1 cellular context compared by ENCODE assay signal in the genomic region with DNA sequence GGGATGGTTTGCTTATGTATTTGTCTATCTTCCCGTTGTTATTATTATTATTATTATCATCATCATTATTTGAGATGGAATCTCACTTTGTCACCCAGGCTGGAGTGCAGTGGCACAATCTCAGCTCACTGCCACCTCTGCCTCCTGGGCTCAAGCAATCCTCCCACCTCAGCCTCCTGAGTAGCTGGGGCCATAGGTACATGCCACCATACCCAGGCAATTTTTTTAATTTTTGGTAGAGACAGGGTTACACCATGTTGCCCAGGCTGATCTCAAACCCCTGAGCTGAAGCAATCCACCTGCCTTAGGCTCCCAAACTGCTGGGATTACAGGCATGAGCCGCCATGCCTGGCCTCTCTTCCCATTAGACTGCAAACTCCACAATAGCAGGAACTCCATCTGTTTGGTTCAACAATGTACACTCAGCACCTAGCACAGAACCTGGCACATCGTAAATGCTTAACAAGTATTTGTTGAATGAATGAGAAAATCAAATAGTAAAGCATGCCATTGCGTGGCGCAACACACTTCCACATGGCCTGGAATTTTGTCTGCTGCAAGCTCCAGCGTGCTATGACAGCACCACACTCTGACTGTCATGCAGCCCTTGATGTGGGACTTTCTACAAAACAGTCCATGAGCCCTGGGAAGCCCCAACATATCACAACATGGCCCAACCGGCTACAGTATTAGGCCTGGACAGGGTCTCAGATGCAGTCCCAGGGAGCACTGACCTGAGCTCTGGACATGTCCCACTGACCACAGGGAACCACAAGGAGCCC.
TF ChIP-seq lines count a peak whose summit lies in the region.

No MANE protein-coding gene starts in this region.

TF ChIP-seq in HepG2, 621 proteins besides CTCF, POLR2A, EP300 and RAD21 (continued from another document and continues in another):
- TF ChIP-seq, protein P1, sequence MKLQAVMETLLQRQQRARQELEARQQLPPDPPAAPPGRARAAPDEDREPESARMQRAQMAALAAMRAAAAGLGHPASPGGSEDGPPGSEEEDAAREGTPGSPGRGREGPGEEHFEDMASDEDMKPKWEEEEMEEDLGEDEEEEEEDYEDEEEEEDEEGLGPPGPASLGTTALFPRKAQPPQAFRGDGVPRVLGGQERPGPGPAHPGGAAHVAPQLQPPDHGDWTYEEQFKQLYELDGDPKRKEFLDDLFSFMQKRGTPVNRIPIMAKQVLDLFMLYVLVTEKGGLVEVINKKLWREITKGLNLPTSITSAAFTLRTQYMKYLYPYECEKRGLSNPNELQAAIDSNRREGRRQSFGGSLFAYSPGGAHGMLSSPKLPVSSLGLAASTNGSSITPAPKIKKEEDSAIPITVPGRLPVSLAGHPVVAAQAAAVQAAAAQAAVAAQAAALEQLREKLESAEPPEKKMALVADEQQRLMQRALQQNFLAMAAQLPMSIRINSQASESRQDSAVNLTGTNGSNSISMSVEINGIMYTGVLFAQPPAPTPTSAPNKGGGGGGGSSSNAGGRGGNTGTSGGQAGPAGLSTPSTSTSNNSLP (IDR thresholded peaks at IDR 0.05; ENCODE audit: low read depth, low read length) = peak; percentile 87
- TF ChIP-seq MIER2 (CRISPR knock-in tag; IDR thresholded peaks at IDR 0.05) (peak; percentile 35; the same call in 1 of the 2 replicates), TOE1 (CRISPR knock-in tag; IDR thresholded peaks at IDR 0.05) (0 out of 2 replicates have a peak, but pooled peaks have one; percentile 61), ZNF331 (CRISPR knock-in tag; IDR thresholded peaks at IDR 0.05) (peak; percentile 32; the same call in 1 of the 2 replicates), ERF (CRISPR knock-in tag; IDR thresholded peaks at IDR 0.05) (peak; percentile 85; the same call in 1 of the 2 replicates), FOXA3 (CRISPR knock-in tag; IDR thresholded peaks at IDR 0.05) (peak; percentile 68), ZNF431 (CRISPR knock-in tag; IDR thresholded peaks at IDR 0.05; ENCODE audit: borderline replicate concordance, low read depth) (0 out of 2 replicates have a peak, but pooled peaks have one; percentile 60), MAZ (IDR thresholded peaks at IDR 0.05; ENCODE audit: borderline replicate concordance, low read depth, low read length) (no peak), MAZ (CRISPR knock-in tag; IDR thresholded peaks at IDR 0.05; ENCODE audit: low read depth) (0 out of 2 replicates have a peak, but pooled peaks have one; percentile 32), IRF2 (CRISPR knock-in tag; IDR thresholded peaks at IDR 0.05) (peak; percentile 59; the same call in 1 of the 2 replicates), DMAP1 (CRISPR knock-in tag; IDR thresholded peaks at IDR 0.05) (peak; percentile 60; the same call in 1 of the 2 replicates), PITX1 (CRISPR knock-in tag; IDR thresholded peaks at IDR 0.05) (peak; percentile 59; the same call in 1 of the 2 replicates), ZFYVE20 (CRISPR knock-in tag; IDR thresholded peaks at IDR 0.05; ENCODE audit: borderline replicate concordance, low read depth) (no peak), TEAD3 (CRISPR knock-in tag; optimal IDR thresholded peaks at IDR 0.05; ENCODE audit: borderline replicate concordance) (peak; percentile 96), FOXK1 (CRISPR knock-in tag; IDR thresholded peaks at IDR 0.05; ENCODE audit: borderline replicate concordance, low read depth) (peak; percentile 40; the same call in 1 of the 2 replicates), ZNF724P (CRISPR knock-in tag; IDR thresholded peaks at IDR 0.05; ENCODE audit: borderline replicate concordance) (no peak), ZFP1 (CRISPR knock-in tag; IDR thresholded peaks at IDR 0.05) (0 out of 2 replicates have a peak, but pooled peaks have one; percentile 30), YY1 (IDR thresholded peaks at IDR 0.05; ENCODE audit: insufficient read depth, insufficient replicate concordance, low read depth, low read length) (peak; percentile 12), CBFB (CRISPR knock-in tag; IDR thresholded peaks at IDR 0.05) (no peak), HES4 (CRISPR knock-in tag; IDR thresholded peaks at IDR 0.05; ENCODE audit: borderline replicate concordance) (no peak), SALL1 (CRISPR knock-in tag; IDR thresholded peaks at IDR 0.05) (peak; percentile 79), HMG20A (CRISPR knock-in tag; IDR thresholded peaks at IDR 0.05; ENCODE audit: borderline replicate concordance) (peak; percentile 64; the same call in 1 of the 2 replicates), FOSL2 (CRISPR knock-in tag; IDR thresholded peaks at IDR 0.05) (peak; percentile 80), ZBTB20 (CRISPR knock-in tag; IDR thresholded peaks at IDR 0.05; ENCODE audit: borderline replicate concordance, low read depth) (peak; percentile 71; the same call in 1 of the 2 replicates), ZNF3 (CRISPR knock-in tag; IDR thresholded peaks at IDR 0.05) (peak; percentile 98), RXRA (CRISPR knock-in tag; IDR thresholded peaks at IDR 0.05) (peak; percentile 23; the same call in 1 of the 2 replicates), KDM1A (CRISPR knock-in tag; IDR thresholded peaks at IDR 0.05) (peak; percentile 54; the same call in 1 of the 2 replicates), ZBTB7A (CRISPR knock-in tag; IDR thresholded peaks at IDR 0.05) (0 out of 2 replicates have a peak, but pooled peaks have one; percentile 17), MXD4 (CRISPR knock-in tag; IDR thresholded peaks at IDR 0.05) (peak; percentile 78), SOX5 (CRISPR knock-in tag; IDR thresholded peaks at IDR 0.05; ENCODE audit: borderline replicate concordance) (peak; percentile 76; the same call in 1 of the 2 replicates), PPARG (CRISPR knock-in tag; conservative IDR thresholded peaks at IDR 0.05) (peak; percentile 65; the same call in 1 of the 2 replicates)
- TF ChIP-seq, protein P2, sequence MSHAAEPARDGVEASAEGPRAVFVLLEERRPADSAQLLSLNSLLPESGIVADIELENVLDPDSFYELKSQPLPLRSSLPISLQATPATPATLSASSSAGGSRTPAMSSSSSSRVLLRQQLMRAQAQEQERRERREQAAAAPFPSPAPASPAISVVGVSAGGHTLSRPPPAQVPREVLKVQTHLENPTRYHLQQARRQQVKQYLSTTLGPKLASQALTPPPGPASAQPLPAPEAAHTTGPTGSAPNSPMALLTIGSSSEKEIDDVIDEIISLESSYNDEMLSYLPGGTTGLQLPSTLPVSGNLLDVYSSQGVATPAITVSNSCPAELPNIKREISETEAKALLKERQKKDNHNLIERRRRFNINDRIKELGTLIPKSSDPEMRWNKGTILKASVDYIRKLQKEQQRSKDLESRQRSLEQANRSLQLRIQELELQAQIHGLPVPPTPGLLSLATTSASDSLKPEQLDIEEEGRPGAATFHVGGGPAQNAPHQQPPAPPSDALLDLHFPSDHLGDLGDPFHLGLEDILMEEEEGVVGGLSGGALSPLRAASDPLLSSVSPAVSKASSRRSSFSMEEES (CRISPR knock-in tag; IDR thresholded peaks at IDR 0.05) = 0 out of 2 replicates have a peak, but pooled peaks have one; percentile 15
- TF ChIP-seq, protein P3, sequence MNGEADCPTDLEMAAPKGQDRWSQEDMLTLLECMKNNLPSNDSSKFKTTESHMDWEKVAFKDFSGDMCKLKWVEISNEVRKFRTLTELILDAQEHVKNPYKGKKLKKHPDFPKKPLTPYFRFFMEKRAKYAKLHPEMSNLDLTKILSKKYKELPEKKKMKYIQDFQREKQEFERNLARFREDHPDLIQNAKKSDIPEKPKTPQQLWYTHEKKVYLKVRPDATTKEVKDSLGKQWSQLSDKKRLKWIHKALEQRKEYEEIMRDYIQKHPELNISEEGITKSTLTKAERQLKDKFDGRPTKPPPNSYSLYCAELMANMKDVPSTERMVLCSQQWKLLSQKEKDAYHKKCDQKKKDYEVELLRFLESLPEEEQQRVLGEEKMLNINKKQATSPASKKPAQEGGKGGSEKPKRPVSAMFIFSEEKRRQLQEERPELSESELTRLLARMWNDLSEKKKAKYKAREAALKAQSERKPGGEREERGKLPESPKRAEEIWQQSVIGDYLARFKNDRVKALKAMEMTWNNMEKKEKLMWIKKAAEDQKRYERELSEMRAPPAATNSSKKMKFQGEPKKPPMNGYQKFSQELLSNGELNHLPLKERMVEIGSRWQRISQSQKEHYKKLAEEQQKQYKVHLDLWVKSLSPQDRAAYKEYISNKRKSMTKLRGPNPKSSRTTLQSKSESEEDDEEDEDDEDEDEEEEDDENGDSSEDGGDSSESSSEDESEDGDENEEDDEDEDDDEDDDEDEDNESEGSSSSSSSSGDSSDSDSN (CRISPR knock-in tag; IDR thresholded peaks at IDR 0.05) = 0 out of 2 replicates have a peak, but pooled peaks have one; percentile 19
- TF ChIP-seq, protein P4, sequence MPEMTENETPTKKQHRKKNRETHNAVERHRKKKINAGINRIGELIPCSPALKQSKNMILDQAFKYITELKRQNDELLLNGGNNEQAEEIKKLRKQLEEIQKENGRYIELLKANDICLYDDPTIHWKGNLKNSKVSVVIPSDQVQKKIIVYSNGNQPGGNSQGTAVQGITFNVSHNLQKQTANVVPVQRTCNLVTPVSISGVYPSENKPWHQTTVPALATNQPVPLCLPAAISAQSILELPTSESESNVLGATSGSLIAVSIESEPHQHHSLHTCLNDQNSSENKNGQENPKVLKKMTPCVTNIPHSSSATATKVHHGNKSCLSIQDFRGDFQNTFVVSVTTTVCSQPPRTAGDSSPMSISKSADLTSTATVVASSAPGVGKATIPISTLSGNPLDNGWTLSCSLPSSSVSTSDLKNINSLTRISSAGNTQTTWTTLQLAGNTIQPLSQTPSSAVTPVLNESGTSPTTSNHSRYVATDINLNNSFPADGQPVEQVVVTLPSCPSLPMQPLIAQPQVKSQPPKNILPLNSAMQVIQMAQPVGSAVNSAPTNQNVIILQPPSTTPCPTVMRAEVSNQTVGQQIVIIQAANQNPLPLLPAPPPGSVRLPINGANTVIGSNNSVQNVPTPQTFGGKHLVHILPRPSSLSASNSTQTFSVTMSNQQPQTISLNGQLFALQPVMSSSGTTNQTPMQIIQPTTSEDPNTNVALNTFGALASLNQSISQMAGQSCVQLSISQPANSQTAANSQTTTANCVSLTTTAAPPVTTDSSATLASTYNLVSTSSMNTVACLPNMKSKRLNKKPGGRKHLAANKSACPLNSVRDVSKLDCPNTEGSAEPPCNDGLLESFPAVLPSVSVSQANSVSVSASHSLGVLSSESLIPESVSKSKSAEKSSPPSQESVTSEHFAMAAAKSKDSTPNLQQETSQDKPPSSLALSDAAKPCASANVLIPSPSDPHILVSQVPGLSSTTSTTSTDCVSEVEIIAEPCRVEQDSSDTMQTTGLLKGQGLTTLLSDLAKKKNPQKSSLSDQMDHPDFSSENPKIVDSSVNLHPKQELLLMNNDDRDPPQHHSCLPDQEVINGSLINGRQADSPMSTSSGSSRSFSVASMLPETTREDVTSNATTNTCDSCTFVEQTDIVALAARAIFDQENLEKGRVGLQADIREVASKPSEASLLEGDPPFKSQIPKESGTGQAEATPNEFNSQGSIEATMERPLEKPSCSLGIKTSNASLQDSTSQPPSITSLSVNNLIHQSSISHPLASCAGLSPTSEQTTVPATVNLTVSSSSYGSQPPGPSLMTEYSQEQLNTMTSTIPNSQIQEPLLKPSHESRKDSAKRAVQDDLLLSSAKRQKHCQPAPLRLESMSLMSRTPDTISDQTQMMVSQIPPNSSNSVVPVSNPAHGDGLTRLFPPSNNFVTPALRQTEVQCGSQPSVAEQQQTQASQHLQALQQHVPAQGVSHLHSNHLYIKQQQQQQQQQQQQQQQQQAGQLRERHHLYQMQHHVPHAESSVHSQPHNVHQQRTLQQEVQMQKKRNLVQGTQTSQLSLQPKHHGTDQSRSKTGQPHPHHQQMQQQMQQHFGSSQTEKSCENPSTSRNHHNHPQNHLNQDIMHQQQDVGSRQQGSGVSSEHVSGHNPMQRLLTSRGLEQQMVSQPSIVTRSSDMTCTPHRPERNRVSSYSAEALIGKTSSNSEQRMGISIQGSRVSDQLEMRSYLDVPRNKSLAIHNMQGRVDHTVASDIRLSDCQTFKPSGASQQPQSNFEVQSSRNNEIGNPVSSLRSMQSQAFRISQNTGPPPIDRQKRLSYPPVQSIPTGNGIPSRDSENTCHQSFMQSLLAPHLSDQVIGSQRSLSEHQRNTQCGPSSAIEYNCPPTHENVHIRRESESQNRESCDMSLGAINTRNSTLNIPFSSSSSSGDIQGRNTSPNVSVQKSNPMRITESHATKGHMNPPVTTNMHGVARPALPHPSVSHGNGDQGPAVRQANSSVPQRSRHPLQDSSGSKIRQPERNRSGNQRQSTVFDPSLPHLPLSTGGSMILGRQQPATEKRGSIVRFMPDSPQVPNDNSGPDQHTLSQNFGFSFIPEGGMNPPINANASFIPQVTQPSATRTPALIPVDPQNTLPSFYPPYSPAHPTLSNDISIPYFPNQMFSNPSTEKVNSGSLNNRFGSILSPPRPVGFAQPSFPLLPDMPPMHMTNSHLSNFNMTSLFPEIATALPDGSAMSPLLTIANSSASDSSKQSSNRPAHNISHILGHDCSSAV (CRISPR knock-in tag; IDR thresholded peaks at IDR 0.05; ENCODE audit: borderline replicate concordance) = no peak
- TF ChIP-seq, protein P5, sequence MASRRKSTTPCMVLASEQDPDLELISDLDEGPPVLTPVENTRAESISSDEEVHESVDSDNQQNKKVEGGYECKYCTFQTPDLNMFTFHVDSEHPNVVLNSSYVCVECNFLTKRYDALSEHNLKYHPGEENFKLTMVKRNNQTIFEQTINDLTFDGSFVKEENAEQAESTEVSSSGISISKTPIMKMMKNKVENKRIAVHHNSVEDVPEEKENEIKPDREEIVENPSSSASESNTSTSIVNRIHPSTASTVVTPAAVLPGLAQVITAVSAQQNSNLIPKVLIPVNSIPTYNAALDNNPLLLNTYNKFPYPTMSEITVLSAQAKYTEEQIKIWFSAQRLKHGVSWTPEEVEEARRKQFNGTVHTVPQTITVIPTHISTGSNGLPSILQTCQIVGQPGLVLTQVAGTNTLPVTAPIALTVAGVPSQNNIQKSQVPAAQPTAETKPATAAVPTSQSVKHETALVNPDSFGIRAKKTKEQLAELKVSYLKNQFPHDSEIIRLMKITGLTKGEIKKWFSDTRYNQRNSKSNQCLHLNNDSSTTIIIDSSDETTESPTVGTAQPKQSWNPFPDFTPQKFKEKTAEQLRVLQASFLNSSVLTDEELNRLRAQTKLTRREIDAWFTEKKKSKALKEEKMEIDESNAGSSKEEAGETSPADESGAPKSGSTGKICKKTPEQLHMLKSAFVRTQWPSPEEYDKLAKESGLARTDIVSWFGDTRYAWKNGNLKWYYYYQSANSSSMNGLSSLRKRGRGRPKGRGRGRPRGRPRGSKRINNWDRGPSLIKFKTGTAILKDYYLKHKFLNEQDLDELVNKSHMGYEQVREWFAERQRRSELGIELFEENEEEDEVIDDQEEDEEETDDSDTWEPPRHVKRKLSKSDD (CRISPR knock-in tag; IDR thresholded peaks at IDR 0.05; ENCODE audit: low read depth) = 0 out of 2 replicates have a peak, but pooled peaks have one; percentile 30
- TF ChIP-seq, protein P6, sequence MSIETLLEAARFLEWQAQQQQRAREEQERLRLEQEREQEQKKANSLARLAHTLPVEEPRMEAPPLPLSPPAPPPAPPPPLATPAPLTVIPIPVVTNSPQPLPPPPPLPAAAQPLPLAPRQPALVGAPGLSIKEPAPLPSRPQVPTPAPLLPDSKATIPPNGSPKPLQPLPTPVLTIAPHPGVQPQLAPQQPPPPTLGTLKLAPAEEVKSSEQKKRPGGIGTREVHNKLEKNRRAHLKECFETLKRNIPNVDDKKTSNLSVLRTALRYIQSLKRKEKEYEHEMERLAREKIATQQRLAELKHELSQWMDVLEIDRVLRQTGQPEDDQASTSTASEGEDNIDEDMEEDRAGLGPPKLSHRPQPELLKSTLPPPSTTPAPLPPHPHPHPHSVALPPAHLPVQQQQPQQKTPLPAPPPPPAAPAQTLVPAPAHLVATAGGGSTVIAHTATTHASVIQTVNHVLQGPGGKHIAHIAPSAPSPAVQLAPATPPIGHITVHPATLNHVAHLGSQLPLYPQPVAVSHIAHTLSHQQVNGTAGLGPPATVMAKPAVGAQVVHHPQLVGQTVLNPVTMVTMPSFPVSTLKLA (IDR thresholded peaks at IDR 0.05) = peak; percentile 74
- TF ChIP-seq, protein P7, sequence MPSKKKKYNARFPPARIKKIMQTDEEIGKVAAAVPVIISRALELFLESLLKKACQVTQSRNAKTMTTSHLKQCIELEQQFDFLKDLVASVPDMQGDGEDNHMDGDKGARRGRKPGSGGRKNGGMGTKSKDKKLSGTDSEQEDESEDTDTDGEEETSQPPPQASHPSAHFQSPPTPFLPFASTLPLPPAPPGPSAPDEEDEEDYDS (CRISPR knock-in tag; IDR thresholded peaks at IDR 0.05) = 0 out of 2 replicates have a peak, but pooled peaks have one; percentile 26
